Comparison of ENCODE assay signal across 9 cellular contexts in the genomic region with DNA sequence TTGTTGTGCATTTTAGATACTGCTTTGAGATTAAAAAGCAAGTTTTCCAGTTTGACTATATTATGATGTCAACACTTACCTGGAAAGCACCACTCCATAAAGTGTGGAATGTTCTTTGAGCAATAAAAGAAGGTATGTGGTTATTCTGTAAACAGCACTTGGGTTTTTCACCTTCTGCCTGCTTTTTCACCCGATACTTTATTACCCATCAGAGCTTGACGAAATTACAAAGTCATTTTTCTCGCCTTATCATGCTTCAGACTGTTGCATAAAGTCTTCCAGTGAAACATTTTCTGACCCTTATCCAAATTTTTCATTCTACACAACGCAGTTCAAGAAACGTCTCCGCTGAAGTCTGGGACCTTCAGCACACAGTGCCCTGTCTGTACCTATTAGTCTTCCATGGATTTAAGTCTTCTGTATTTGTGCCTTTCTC. TPM values are rescaled to one million over a fixed set of nuclear protein-coding genes. Genes with fewer than 3 reads are reported as not detected.
A peak's percentile ranks its signal among the peaks of the same experiment; 100 is the strongest.
DNase-seq lines count a peak whose midpoint lies in the region; ATAC-seq and TF ChIP-seq lines count a peak whose summit lies in the region.
"Had no signal": no experiment of that assay in that cellular context is flagged by ENCODE, and none has a peak within 500 bp of the region (broad histone marks: within the 10 kb centered on the region; RNA-seq: fewer than 3 reads in every experiment).

No MANE protein-coding gene starts in this region.

- no peak overlapping the region for H2AFZ ChIP-seq in IMR-90 (replicated peaks; ENCODE audit: low read length, poor library complexity)

- H3K4me1 ChIP-seq in BLaER1 (peaks cover 41% of the 10 kb centered on the region), IMR-90 (ENCODE audit: control insufficient read depth, insufficient read depth, low read length) (peaks cover 13% of the 10 kb centered on the region), adrenal gland (replicated peaks in 1 of 2) (peaks cover 4 to 40% of the 10 kb centered on the region in 2 donors)
- H3K4me1 ChIP-seq in naive thymus-derived CD4-positive, alpha-beta T cell (ENCODE audit: control insufficient read depth in 2 of 2, insufficient read depth in 2 of 2, low read length in 2 of 2), result peaks cover 33 to 46% of the 10 kb centered on the region in 2 donors

- H3K9me3 Mint-ChIP-seq in chondrocyte (ENCODE audit: low read depth), result no peaks in the 10 kb centered on the region
- H3K9me3 Mint-ChIP-seq in naive thymus-derived CD4-positive, alpha-beta T cell, result no peaks in the 10 kb centered on the region

- H3K14ac ChIP-seq in IMR-90 (replicated peaks; ENCODE audit: low read depth, low read length), result peak overlapping the region; percentile 17; the same call in 1 of the 2 replicates

- TF ChIP-seq POLR2A in IMR-90 (IDR thresholded peaks at IDR 0.05; ENCODE audit: low read depth, low read length) (no peak), adrenal gland (IDR thresholded peaks at IDR 0.05) (no peak)

- WGBS in IMR-90 (ENCODE audit: extremely low coverage in 2 of 2, insufficient read length in 1 of 2), 2 experiments, result 100% methylated on average over 1 of the region's 6 CpGs; no CpG with 5 or more reads in 1 of the 2 experiments
- 54 to 71% (median 63%) methylated on average over 6 of the region's 6 CpGs for WGBS in adrenal gland, 4 donors

- no peak overlapping the region for H4K8ac ChIP-seq in IMR-90 (ENCODE audit: low read depth in 2 of 2, low read length in 2 of 2)

- intact Hi-C loops in IMR-90 (cut with micrococcal nuclease) (no loop called here), adrenal gland (cut with DNase I) (no loop called here)
- intact Hi-C loops in naive thymus-derived CD4-positive, alpha-beta T cell (cut with micrococcal nuclease), result loop anchor here in 1 of 2 donors (1.0 to 2.0 kb wide), 2 partner anchors 15 to 19 kb away; no protein-coding TSS in a partner anchor

- no peak overlapping the region for H2AK9ac ChIP-seq in IMR-90 (replicated peaks; ENCODE audit: low read depth, low read length, poor library complexity)

- peaks cover 31% of the 10 kb centered on the region for H3K9me1 ChIP-seq in IMR-90 (ENCODE audit: insufficient read depth, low read length)

- H3K4ac ChIP-seq in IMR-90 (ENCODE audit: low read depth, low read length), result no peak overlapping the region

- no peak for ATAC-seq in IMR-90 (ENCODE audit: low read depth)
- ATAC-seq in naive thymus-derived CD4-positive, alpha-beta T cell, result no peak
- ATAC-seq in GM18502 (IDR thresholded peaks at IDR 0.05; ENCODE audit: poor library complexity, unreplicated experiment), result no peak

- H3K36me3 ChIP-seq in BLaER1 (peaks cover 40% of the 10 kb centered on the region), IMR-90 (ENCODE audit: control insufficient read depth, insufficient read depth, low read length) (peaks cover 7% of the 10 kb centered on the region), adrenal gland (replicated peaks in 1 of 2) (no peaks in the 10 kb centered on the region)
- peaks cover 0 to 6% (median 5%) of the 10 kb centered on the region in 3 experiments for H3K36me3 ChIP-seq in naive thymus-derived CD4-positive, alpha-beta T cell (ENCODE audit: control insufficient read depth in 2 of 3, insufficient read depth in 3 of 3, low read length in 3 of 3)

- H4K91ac ChIP-seq in IMR-90 (ENCODE audit: insufficient read depth, low read depth, low read length), result no peak overlapping the region

- no peak overlapping the region for H3K4me3 ChIP-seq in BLaER1
- H3K4me3 ChIP-seq in IMR-90 (ENCODE audit: insufficient read depth, low read depth, low read length), result no peak overlapping the region
- no peak overlapping the region for H3K4me3 ChIP-seq in naive thymus-derived CD4-positive, alpha-beta T cell (ENCODE audit: low read length)
- H3K4me3 ChIP-seq in adrenal gland, result no peak overlapping the region

- H2AK5ac ChIP-seq in IMR-90 (ENCODE audit: low read depth, low read length), result no peak overlapping the region

- no peaks in the 10 kb centered on the region for H3K36me3 Mint-ChIP-seq in chondrocyte (ENCODE audit: low read depth)
- peaks cover 0 to 33% (median 22%) of the 10 kb centered on the region in 5 donors for H3K36me3 Mint-ChIP-seq in naive thymus-derived CD4-positive, alpha-beta T cell

- H4K5ac ChIP-seq in IMR-90 (ENCODE audit: low read depth, low read length), result no peak overlapping the region

- in situ Hi-C loops in IMR-90 (cut with MboI; ENCODE audit: low sequenced_read_pairs), result no loop called here

- TF ChIP-seq RAD21 in IMR-90 (IDR thresholded peaks at IDR 0.05; ENCODE audit: low read length), result no peak

- no TSS peak for BruUV-seq in IMR-90 (replicated peaks; lab: Mats Ljungman, UMichigan)

- peak overlapping the region; percentile 38 for H3K27ac Mint-ChIP-seq in chondrocyte (ENCODE audit: unreplicated experiment)
- H3K27ac Mint-ChIP-seq in naive thymus-derived CD4-positive, alpha-beta T cell, result peak overlapping the region; percentile 0 to 74 (median 33)

- dilution Hi-C loops in IMR-90 (cut with HindIII; ENCODE audit: low sequenced_read_pairs, unreplicated experiment), result no loop called here

- POLR2A ChIA-PET in IMR-90 (lab: Charles Lee; ENCODE audit: unreplicated experiment) (no interaction called here), GM10248 (lab: Yijun Ruan, JAX) (no interaction called here)
- POLR2A ChIA-PET in naive thymus-derived CD4-positive, alpha-beta T cell (lab: Charles Lee), result interaction anchor here (0.6 to 0.9 kb wide), 2 partner anchors 11 to 37 kb away, joined by 3 to 4 read pairs; no protein-coding TSS in a partner anchor

- H3K27me3 Mint-ChIP-seq in chondrocyte (ENCODE audit: low read depth), result no peaks in the 10 kb centered on the region
- H3K27me3 Mint-ChIP-seq in naive thymus-derived CD4-positive, alpha-beta T cell, result no peaks in the 10 kb centered on the region

- no peaks in the 10 kb centered on the region for H3K27me3 ChIP-seq in BLaER1
- H3K27me3 ChIP-seq in IMR-90 (ENCODE audit: control insufficient read depth, insufficient read depth, low read length), result no peaks in the 10 kb centered on the region
- no peaks in the 10 kb centered on the region for H3K27me3 ChIP-seq in naive thymus-derived CD4-positive, alpha-beta T cell (ENCODE audit: control insufficient read depth in 2 of 2, insufficient read depth in 2 of 2, low read length in 2 of 2)
- H3K27me3 ChIP-seq in adrenal gland, result no peaks in the 10 kb centered on the region

- DNase-seq in IMR-90, result no peak
- no peak for DNase-seq in chondrocyte (ENCODE audit: low spot score)
- no peak for DNase-seq in naive thymus-derived CD4-positive, alpha-beta T cell
- no peak for DNase-seq in GM10248 (ENCODE audit: extremely low spot score)
- DNase-seq in adrenal gland, result no peak
- no peak for DNase-seq in NCI-H446 treated with DMSO at 0.1 percent for 48 hours (lab: John Stamatoyannopoulos, UW)
- DNase-seq: MM.1S had no signal

- H3K4me2 ChIP-seq in BLaER1, result peak overlapping the region; percentile 69
- peak overlapping the region; percentile 48; the same call in 1 of the 2 replicates for H3K4me2 ChIP-seq in IMR-90 (ENCODE audit: low read depth, low read length)

- peaks cover 52% of the 10 kb centered on the region for H3K4me1 Mint-ChIP-seq in chondrocyte (ENCODE audit: low read depth)
- peaks cover 57 to 88% (median 83%) of the 10 kb centered on the region in 7 donors for H3K4me1 Mint-ChIP-seq in naive thymus-derived CD4-positive, alpha-beta T cell

- no peak overlapping the region for H2BK120ac ChIP-seq in IMR-90 (ENCODE audit: low read depth, low read length)

- H3K9me3 ChIP-seq in BLaER1 (peaks cover 14% of the 10 kb centered on the region; the same call in 1 of the 2 replicates), IMR-90 (ENCODE audit: control insufficient read depth, insufficient read depth, low read length) (no peaks in the 10 kb centered on the region), adrenal gland (replicated peaks in 1 of 3) (no peaks in the 10 kb centered on the region)
- no peaks in the 10 kb centered on the region for H3K9me3 ChIP-seq in naive thymus-derived CD4-positive, alpha-beta T cell (ENCODE audit: control insufficient read depth in 2 of 3, low read length in 3 of 3)

- H4K20me1 ChIP-seq in BLaER1 (peaks cover 97% of the 10 kb centered on the region), IMR-90 (ENCODE audit: insufficient read depth, low read length) (peaks cover 73% of the 10 kb centered on the region)

- peaks cover 29 to 75% of the 10 kb centered on the region in 2 experiments for H3K79me1 ChIP-seq in IMR-90 (ENCODE audit: low read depth in 1 of 2, low read length in 2 of 2)

- H2BK20ac ChIP-seq in IMR-90 (ENCODE audit: low read depth, low read length), result no peak overlapping the region

- H3K4me3 Mint-ChIP-seq in chondrocyte (ENCODE audit: unreplicated experiment), result no peak overlapping the region
- peak overlapping the region; percentile 1 to 63 (median 42) for H3K4me3 Mint-ChIP-seq in naive thymus-derived CD4-positive, alpha-beta T cell

- H3K9ac ChIP-seq in BLaER1 (peak overlapping the region; percentile 46), IMR-90 (ENCODE audit: low read depth, low read length) (no peak overlapping the region)

- no peak overlapping the region for H2BK15ac ChIP-seq in IMR-90 (ENCODE audit: low read depth, low read length)

- no peak overlapping the region for H3K18ac ChIP-seq in IMR-90 (ENCODE audit: low read depth, low read length)

- CTCF ChIA-PET in IMR-90 (lab: Yijun Ruan, JAX), result no interaction called here
- CTCF ChIA-PET in naive thymus-derived CD4-positive, alpha-beta T cell (lab: Charles Lee), result interaction anchor here (1.0 to 1.9 kb wide), 3 partner anchors 24 to 87 kb away, joined by 3 to 4 read pairs (median 3); no protein-coding TSS in a partner anchor
- CTCF ChIA-PET in GM10248 (lab: Yijun Ruan, JAX), result interaction anchor here (1.4 to 3.5 kb wide), 3 partner anchors 12 to 60 kb away, joined by 3 to 13 read pairs (median 7); no protein-coding TSS in a partner anchor

- peak overlapping the region; percentile 43 for H2BK5ac ChIP-seq in IMR-90 (ENCODE audit: low read depth, low read length, poor library complexity, severe bottlenecking)

- H3K27ac ChIP-seq in BLaER1 (peak overlapping the region; percentile 25), IMR-90 (ENCODE audit: insufficient read depth, low read length) (no peak overlapping the region), adrenal gland (peak overlapping the region in 2 of 5 donors; percentile 8 to 23)
- no peak overlapping the region for H3K27ac ChIP-seq in naive thymus-derived CD4-positive, alpha-beta T cell (ENCODE audit: low read depth, low read length)

- no peak overlapping the region for H3K56ac ChIP-seq in IMR-90 (ENCODE audit: extremely low read depth, insufficient read depth, low read length)

- TF ChIP-seq CTCF in IMR-90 (conservative IDR thresholded peaks at IDR 0.05; ENCODE audit: low read depth, low read length) (no peak), chondrocyte (IDR thresholded peaks at IDR 0.05) (no peak), GM10248 (IDR thresholded peaks at IDR 0.05; ENCODE audit: control extremely low read depth, extremely low read depth, low read depth, missing control alignments) (no peak), adrenal gland (IDR thresholded peaks at IDR 0.05) (no peak)

- 0 out of 2 replicates have a peak overlapping the region, but pooled peaks have one; percentile 28 for H3K23ac ChIP-seq in IMR-90 (ENCODE audit: low read depth, low read length)

RNA-seq across cellular contexts. Expression of a gene that starts 25.2 kb away (rescaled TPM):
- total RNA-seq in IMR-90 (2012; rRNA removed), result 71.7 and 95.3 TPM in 2 replicates
- polyA plus RNA-seq in IMR-90 (2012; rRNA removed), result 31.3 and 38.2 TPM in 2 replicates
- 5.8 and 13.0 TPM in 2 replicates for polyA plus RNA-seq in IMR-90 (2012; cell fraction: cytosol; rRNA removed)
- polyA plus RNA-seq in IMR-90 (2012; cell fraction: nucleus; rRNA removed; ENCODE audit: low replicate concordance), result 6.4 and 42.5 TPM in 2 replicates
- total RNA-seq in chondrocyte, result 30.9 to 34.7 TPM (median 33.4 TPM) in 3 replicates
- 100 to 1,000 TPM in 2 of 5 experiments, 10 to 100 TPM in 3; 71.0 to 186 (median 95.4) TPM for total RNA-seq in naive thymus-derived CD4-positive, alpha-beta T cell
- polyA plus RNA-seq in naive thymus-derived CD4-positive, alpha-beta T cell, result 10 to 100 TPM; 73.1 to 79.4 TPM
- 10 to 100 TPM; 47.1 to 96.1 (median 58.6) TPM for total RNA-seq in adrenal gland
- 10 to 100 TPM; 10.5 to 65.8 (median 19.5) TPM for polyA plus RNA-seq in adrenal gland
